ENCODE assay signal across 1 cellular context in the genomic region with DNA sequence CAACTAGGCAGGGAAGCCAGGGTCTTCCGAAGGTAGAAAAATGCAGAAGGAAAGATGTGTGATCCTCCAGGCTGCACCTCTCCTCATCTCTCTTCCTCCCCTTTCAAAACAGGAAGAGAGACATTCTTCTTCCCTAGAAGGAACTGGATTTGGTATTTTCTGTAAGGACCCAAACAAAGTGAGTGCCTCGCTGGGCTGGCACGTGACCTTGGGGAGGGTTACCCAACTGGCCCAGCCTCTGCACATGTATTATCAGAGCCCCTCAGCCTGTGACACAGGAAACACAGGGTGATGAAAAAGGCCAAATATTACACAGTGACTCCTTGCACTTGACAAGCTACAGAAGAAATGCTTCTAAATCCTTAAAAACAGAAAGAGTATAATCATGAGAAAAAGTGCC.
TF ChIP-seq lines count a peak whose summit lies in the region.

No MANE protein-coding gene starts in this region.

TF ChIP-seq in WTC11, 78 proteins besides CTCF, POLR2A, EP300 and RAD21 (continued from another document):
- TF ChIP-seq NR3C1 (CRISPR knock-in tag; conservative IDR thresholded peaks at IDR 0.05; ENCODE audit: low read depth): no peak
- TF ChIP-seq, protein P1, sequence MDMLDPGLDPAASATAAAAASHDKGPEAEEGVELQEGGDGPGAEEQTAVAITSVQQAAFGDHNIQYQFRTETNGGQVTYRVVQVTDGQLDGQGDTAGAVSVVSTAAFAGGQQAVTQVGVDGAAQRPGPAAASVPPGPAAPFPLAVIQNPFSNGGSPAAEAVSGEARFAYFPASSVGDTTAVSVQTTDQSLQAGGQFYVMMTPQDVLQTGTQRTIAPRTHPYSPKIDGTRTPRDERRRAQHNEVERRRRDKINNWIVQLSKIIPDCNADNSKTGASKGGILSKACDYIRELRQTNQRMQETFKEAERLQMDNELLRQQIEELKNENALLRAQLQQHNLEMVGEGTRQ (CRISPR knock-in tag; IDR thresholded peaks at IDR 0.05): no peak
- TF ChIP-seq, protein P2, sequence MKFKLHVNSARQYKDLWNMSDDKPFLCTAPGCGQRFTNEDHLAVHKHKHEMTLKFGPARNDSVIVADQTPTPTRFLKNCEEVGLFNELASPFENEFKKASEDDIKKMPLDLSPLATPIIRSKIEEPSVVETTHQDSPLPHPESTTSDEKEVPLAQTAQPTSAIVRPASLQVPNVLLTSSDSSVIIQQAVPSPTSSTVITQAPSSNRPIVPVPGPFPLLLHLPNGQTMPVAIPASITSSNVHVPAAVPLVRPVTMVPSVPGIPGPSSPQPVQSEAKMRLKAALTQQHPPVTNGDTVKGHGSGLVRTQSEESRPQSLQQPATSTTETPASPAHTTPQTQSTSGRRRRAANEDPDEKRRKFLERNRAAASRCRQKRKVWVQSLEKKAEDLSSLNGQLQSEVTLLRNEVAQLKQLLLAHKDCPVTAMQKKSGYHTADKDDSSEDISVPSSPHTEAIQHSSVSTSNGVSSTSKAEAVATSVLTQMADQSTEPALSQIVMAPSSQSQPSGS (CRISPR knock-in tag; IDR thresholded peaks at IDR 0.05; ENCODE audit: borderline replicate concordance, low read depth): no peak
- TF ChIP-seq, protein P3, sequence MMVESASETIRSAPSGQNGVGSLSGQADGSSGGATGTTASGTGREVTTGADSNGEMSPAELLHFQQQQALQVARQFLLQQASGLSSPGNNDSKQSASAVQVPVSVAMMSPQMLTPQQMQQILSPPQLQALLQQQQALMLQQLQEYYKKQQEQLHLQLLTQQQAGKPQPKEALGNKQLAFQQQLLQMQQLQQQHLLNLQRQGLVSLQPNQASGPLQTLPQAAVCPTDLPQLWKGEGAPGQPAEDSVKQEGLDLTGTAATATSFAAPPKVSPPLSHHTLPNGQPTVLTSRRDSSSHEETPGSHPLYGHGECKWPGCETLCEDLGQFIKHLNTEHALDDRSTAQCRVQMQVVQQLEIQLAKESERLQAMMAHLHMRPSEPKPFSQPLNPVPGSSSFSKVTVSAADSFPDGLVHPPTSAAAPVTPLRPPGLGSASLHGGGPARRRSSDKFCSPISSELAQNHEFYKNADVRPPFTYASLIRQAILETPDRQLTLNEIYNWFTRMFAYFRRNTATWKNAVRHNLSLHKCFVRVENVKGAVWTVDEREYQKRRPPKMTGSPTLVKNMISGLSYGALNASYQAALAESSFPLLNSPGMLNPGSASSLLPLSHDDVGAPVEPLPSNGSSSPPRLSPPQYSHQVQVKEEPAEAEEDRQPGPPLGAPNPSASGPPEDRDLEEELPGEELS (CRISPR knock-in tag; IDR thresholded peaks at IDR 0.05): no peak
- TF ChIP-seq ELF4 (CRISPR knock-in tag; IDR thresholded peaks at IDR 0.05; ENCODE audit: low read depth): no peak
- TF ChIP-seq NR2C2 (CRISPR knock-in tag; IDR thresholded peaks at IDR 0.05): no peak
- no peak for TF ChIP-seq ZNF232 (CRISPR knock-in tag; IDR thresholded peaks at IDR 0.05)
